ENCODE assay signal across 2 cellular contexts in genomic region chr1:85612704-85613361, GRCh38.
A peak's percentile ranks its signal among the peaks of the same experiment; 100 is the strongest.
TF ChIP-seq lines count a peak whose summit lies in the region.

No MANE protein-coding gene starts in this region.

TF ChIP-seq in A549, 52 proteins besides CTCF, POLR2A, EP300 and RAD21 (continued from another document):
- TF ChIP-seq KDM5A (IDR thresholded peaks at IDR 0.05) (peak; percentile 77), SMC3 (IDR thresholded peaks at IDR 0.05) (peak; percentile 50)

TF ChIP-seq in WTC11, 78 proteins besides CTCF, POLR2A, EP300 and RAD21 (continued from another document):
- TF ChIP-seq NR2C2 (CRISPR knock-in tag; IDR thresholded peaks at IDR 0.05) (no peak), HMGXB4 (CRISPR knock-in tag; IDR thresholded peaks at IDR 0.05) (no peak), TEAD1 (CRISPR knock-in tag; IDR thresholded peaks at IDR 0.05) (no peak), NR3C1 (CRISPR knock-in tag; conservative IDR thresholded peaks at IDR 0.05; ENCODE audit: low read depth) (no peak), PREB (CRISPR knock-in tag; IDR thresholded peaks at IDR 0.05; ENCODE audit: borderline replicate concordance) (no peak), AFF4 (CRISPR knock-in tag; IDR thresholded peaks at IDR 0.05; ENCODE audit: borderline replicate concordance) (no peak), ARID4B (CRISPR knock-in tag; IDR thresholded peaks at IDR 0.05; ENCODE audit: borderline replicate concordance) (no peak), SOX15 (CRISPR knock-in tag; IDR thresholded peaks at IDR 0.05) (no peak), RORB (CRISPR knock-in tag; IDR thresholded peaks at IDR 0.05) (no peak), CBFB (CRISPR knock-in tag; IDR thresholded peaks at IDR 0.05; ENCODE audit: low read depth) (no peak), CDX4 (CRISPR knock-in tag; IDR thresholded peaks at IDR 0.05; ENCODE audit: borderline replicate concordance) (no peak), MXD4 (CRISPR knock-in tag; IDR thresholded peaks at IDR 0.05; ENCODE audit: borderline replicate concordance) (no peak), MYBL2 (CRISPR knock-in tag; IDR thresholded peaks at IDR 0.05) (no peak)
- TF ChIP-seq, protein P1, sequence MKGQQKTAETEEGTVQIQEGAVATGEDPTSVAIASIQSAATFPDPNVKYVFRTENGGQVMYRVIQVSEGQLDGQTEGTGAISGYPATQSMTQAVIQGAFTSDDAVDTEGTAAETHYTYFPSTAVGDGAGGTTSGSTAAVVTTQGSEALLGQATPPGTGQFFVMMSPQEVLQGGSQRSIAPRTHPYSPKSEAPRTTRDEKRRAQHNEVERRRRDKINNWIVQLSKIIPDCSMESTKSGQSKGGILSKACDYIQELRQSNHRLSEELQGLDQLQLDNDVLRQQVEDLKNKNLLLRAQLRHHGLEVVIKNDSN (CRISPR knock-in tag; IDR thresholded peaks at IDR 0.05): no peak
- TF ChIP-seq, protein P2, sequence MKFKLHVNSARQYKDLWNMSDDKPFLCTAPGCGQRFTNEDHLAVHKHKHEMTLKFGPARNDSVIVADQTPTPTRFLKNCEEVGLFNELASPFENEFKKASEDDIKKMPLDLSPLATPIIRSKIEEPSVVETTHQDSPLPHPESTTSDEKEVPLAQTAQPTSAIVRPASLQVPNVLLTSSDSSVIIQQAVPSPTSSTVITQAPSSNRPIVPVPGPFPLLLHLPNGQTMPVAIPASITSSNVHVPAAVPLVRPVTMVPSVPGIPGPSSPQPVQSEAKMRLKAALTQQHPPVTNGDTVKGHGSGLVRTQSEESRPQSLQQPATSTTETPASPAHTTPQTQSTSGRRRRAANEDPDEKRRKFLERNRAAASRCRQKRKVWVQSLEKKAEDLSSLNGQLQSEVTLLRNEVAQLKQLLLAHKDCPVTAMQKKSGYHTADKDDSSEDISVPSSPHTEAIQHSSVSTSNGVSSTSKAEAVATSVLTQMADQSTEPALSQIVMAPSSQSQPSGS (CRISPR knock-in tag; IDR thresholded peaks at IDR 0.05; ENCODE audit: borderline replicate concordance, low read depth): no peak
- TF ChIP-seq, protein P3, sequence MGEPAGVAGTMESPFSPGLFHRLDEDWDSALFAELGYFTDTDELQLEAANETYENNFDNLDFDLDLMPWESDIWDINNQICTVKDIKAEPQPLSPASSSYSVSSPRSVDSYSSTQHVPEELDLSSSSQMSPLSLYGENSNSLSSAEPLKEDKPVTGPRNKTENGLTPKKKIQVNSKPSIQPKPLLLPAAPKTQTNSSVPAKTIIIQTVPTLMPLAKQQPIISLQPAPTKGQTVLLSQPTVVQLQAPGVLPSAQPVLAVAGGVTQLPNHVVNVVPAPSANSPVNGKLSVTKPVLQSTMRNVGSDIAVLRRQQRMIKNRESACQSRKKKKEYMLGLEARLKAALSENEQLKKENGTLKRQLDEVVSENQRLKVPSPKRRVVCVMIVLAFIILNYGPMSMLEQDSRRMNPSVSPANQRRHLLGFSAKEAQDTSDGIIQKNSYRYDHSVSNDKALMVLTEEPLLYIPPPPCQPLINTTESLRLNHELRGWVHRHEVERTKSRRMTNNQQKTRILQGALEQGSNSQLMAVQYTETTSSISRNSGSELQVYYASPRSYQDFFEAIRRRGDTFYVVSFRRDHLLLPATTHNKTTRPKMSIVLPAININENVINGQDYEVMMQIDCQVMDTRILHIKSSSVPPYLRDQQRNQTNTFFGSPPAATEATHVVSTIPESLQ (CRISPR knock-in tag; IDR thresholded peaks at IDR 0.05): no peak
